In genomic region chr17:41505836-41506767, GRCh38 we compare ENCODE assay signal across 21 cellular contexts. TPM values are rescaled to one million over a fixed set of nuclear protein-coding genes. Genes with fewer than 3 reads are reported as not detected.
DNase-seq lines count a peak whose midpoint lies in the region; ATAC-seq, FAIRE-seq and TF ChIP-seq lines count a peak whose summit lies in the region.
"Had no signal": no experiment of that assay in that cellular context is flagged by ENCODE, and none has a peak within 500 bp of the region (broad histone marks: within the 10 kb centered on the region; RNA-seq: fewer than 3 reads in every experiment).

No MANE protein-coding gene starts in this region.

- DNase-seq in MV-4-11 (lab: John Stamatoyannopoulos, UW) (peak; percentile 86), SKM-1 (lab: John Stamatoyannopoulos, UW; ENCODE audit: unreplicated experiment) (peak; percentile 67), globus pallidus (ENCODE audit: low spot score) (peak; percentile 6), NCI-H82 treated with DMSO at 0.1 percent for 48 hours (lab: John Stamatoyannopoulos, UW; ENCODE audit: unreplicated experiment) (no peak), RCC 7860 (ENCODE audit: low spot score) (no peak), NCI-H2171 (lab: John Stamatoyannopoulos, UW) (no peak)
- no peak for DNase-seq in stimulated activated naive B cell treated with anti-CD40 and anti-IgM and Interleukin-4, amounts not matched to agents 10 μg/mL and 1 μg/mL and 100 μg/mL, for 72 hours
- DNase-seq: activated CD8-positive, alpha-beta T cell treated with anti-CD3 and anti-CD28 coated beads, Interleukin-2, amount 10 ng/mL, durations not matched to agents 7 days and 5 days; activated naive CD4-positive, alpha-beta T cell treated with anti-CD3 and anti-CD28 coated beads, Interleukin-2, amount 10 ng/mL, durations not matched to agents 7 days and 5 days; activated T-cell treated with anti-CD3 and anti-CD28 coated beads, Interleukin-2, amount 50 U/mL, for 4 hours; EL; kidney; NCI-H69; right cardiac atrium; T-cell had no signal

- H3K27ac Mint-ChIP-seq in stimulated activated naive B cell treated with anti-CD40 and anti-IgM and Interleukin-4, amounts not matched to agents 10 μg/mL and 1 μg/mL and 100 μg/mL, for 72 hours = no peak overlapping the region
- H3K27ac Mint-ChIP-seq: activated CD8-positive, alpha-beta T cell treated with anti-CD3 and anti-CD28 coated beads, Interleukin-2, amount 10 ng/mL, durations not matched to agents 7 days and 5 days; T-cell had no signal

- H3K36me3 Mint-ChIP-seq in stimulated activated naive B cell treated with anti-CD40 and anti-IgM and Interleukin-4, amounts not matched to agents 10 μg/mL and 1 μg/mL and 100 μg/mL, for 72 hours = no peaks in the 10 kb centered on the region
- H3K36me3 Mint-ChIP-seq: activated naive CD4-positive, alpha-beta T cell treated with anti-CD3 and anti-CD28 coated beads, Interleukin-2, amount 10 ng/mL, durations not matched to agents 7 days and 5 days; T-cell had no signal

- H3K4me3 Mint-ChIP-seq in stimulated activated naive B cell treated with anti-CD40 and anti-IgM and Interleukin-4, amounts not matched to agents 10 μg/mL and 1 μg/mL and 100 μg/mL, for 72 hours = no peak overlapping the region
- H3K4me3 Mint-ChIP-seq: activated CD8-positive, alpha-beta T cell treated with anti-CD3 and anti-CD28 coated beads, Interleukin-2, amount 10 ng/mL, durations not matched to agents 7 days and 5 days; activated naive CD4-positive, alpha-beta T cell treated with anti-CD3 and anti-CD28 coated beads, Interleukin-2, amount 10 ng/mL, durations not matched to agents 7 days and 5 days; activated T-cell treated with anti-CD3 and anti-CD28 coated beads, Interleukin-2, amount 50 U/mL, for 4 hours; T-cell had no signal

- 97% methylated on average over 5 to 6 of the region's 14 CpGs for WGBS in gastroesophageal sphincter (ENCODE audit: low coverage in 1 of 2), 2 donors

- H3K9me3 Mint-ChIP-seq in stimulated activated naive B cell treated with anti-CD40 and anti-IgM and Interleukin-4, amounts not matched to agents 10 μg/mL and 1 μg/mL and 100 μg/mL, for 72 hours = no peaks in the 10 kb centered on the region
- H3K9me3 Mint-ChIP-seq: activated naive CD4-positive, alpha-beta T cell treated with anti-CD3 and anti-CD28 coated beads, Interleukin-2, amount 10 ng/mL, durations not matched to agents 7 days and 5 days; activated T-cell treated with anti-CD3 and anti-CD28 coated beads, Interleukin-2, amount 50 U/mL, for 4 hours; T-cell had no signal

- FAIRE-seq in RCC 7860 (lab: Jason Lieb, UNC) = no peak
- FAIRE-seq: H1, kidney had no signal

- H3K4me1 ChIP-seq in gastroesophageal sphincter = peaks cover 0 to 8% (median 0%) of the 10 kb centered on the region in 3 donors
- H3K4me1 ChIP-seq: ascending aorta had no signal

- H3K27ac ChIP-seq in gastroesophageal sphincter = no peak overlapping the region
- H3K27ac ChIP-seq: ascending aorta, HL-60, KMS-11 had no signal

- TF ChIP-seq EP300 in gastroesophageal sphincter (IDR thresholded peaks at IDR 0.05) = no peak

- H3K36me3 ChIP-seq in gastroesophageal sphincter = no peaks in the 10 kb centered on the region
- H3K36me3 ChIP-seq: ascending aorta had no signal

- no peaks in the 10 kb centered on the region for H3K9me3 ChIP-seq in gastroesophageal sphincter
- H3K9me3 ChIP-seq: ascending aorta had no signal

- no peaks in the 10 kb centered on the region for H3K27me3 ChIP-seq in gastroesophageal sphincter
- H3K27me3 ChIP-seq: ascending aorta had no signal

- H3K27me3 Mint-ChIP-seq in stimulated activated naive B cell treated with anti-CD40 and anti-IgM and Interleukin-4, amounts not matched to agents 10 μg/mL and 1 μg/mL and 100 μg/mL, for 72 hours = peaks cover under 1 to 9% of the 10 kb centered on the region in 2 donors
- H3K27me3 Mint-ChIP-seq: T-cell had no signal

- peaks cover 6 to 7% of the 10 kb centered on the region in 2 donors for H3K4me1 Mint-ChIP-seq in stimulated activated naive B cell treated with anti-CD40 and anti-IgM and Interleukin-4, amounts not matched to agents 10 μg/mL and 1 μg/mL and 100 μg/mL, for 72 hours
- H3K4me1 Mint-ChIP-seq: activated naive CD4-positive, alpha-beta T cell treated with anti-CD3 and anti-CD28 coated beads, Interleukin-2, amount 10 ng/mL, durations not matched to agents 7 days and 5 days; T-cell had no signal

- no peak overlapping the region for H3K4me3 ChIP-seq in gastroesophageal sphincter
- H3K4me3 ChIP-seq: ascending aorta had no signal

- no peak for TF ChIP-seq CTCF in gastroesophageal sphincter (IDR thresholded peaks at IDR 0.05)

- peak; percentile 89 to 96 for ATAC-seq in stimulated activated naive B cell treated with anti-CD40 and anti-IgM and Interleukin-4, amounts not matched to agents 10 μg/mL and 1 μg/mL and 100 μg/mL, for 72 hours (replicated peaks)
- no peak for ATAC-seq in gastroesophageal sphincter
- ATAC-seq: activated CD8-positive, alpha-beta T cell treated with anti-CD3 and anti-CD28 coated beads, Interleukin-2, amount 10 ng/mL, durations not matched to agents 7 days and 5 days; activated T-cell treated with anti-CD3 and anti-CD28 coated beads, Interleukin-2, amount 50 U/mL, for 4 hours; right cardiac atrium; T-cell had no signal

- no peak for TF ChIP-seq POLR2A in gastroesophageal sphincter (IDR thresholded peaks at IDR 0.05)

RNA-seq across cellular contexts. Expression of gene KRT13, which starts 0.7 kb away (rescaled TPM):
- 1,000 to 10,000 TPM in 1 of 4 donors, 100 to 1,000 TPM in 1, 10 to 100 TPM in 2; 20.7 to 1,501 (median 80.1) TPM for total RNA-seq in gastroesophageal sphincter
- total RNA-seq: activated CD8-positive, alpha-beta T cell treated with anti-CD3 and anti-CD28 coated beads, Interleukin-2, amount 10 ng/mL, durations not matched to agents 7 days and 5 days; activated T-cell treated with anti-CD3 and anti-CD28 coated beads, Interleukin-2, amount 50 U/mL, for 4 hours; H1; kidney; right cardiac atrium; T-cell had no signal

RNA-seq across cellular contexts. Expression of gene KRT15, which starts 12.6 kb away (rescaled TPM):
- total RNA-seq in gastroesophageal sphincter = 100 to 1,000 TPM in 1 of 4 donors, 1 to 10 TPM in 3; 1.2 to 129 (median 4.2) TPM
- total RNA-seq: activated CD8-positive, alpha-beta T cell treated with anti-CD3 and anti-CD28 coated beads, Interleukin-2, amount 10 ng/mL, durations not matched to agents 7 days and 5 days; activated T-cell treated with anti-CD3 and anti-CD28 coated beads, Interleukin-2, amount 50 U/mL, for 4 hours had no signal

RNA-seq across cellular contexts. Expression of gene KRT36, which starts 16.4 kb away (rescaled TPM):
- total RNA-seq in gastroesophageal sphincter = not detected
- total RNA-seq: activated CD8-positive, alpha-beta T cell treated with anti-CD3 and anti-CD28 coated beads, Interleukin-2, amount 10 ng/mL, durations not matched to agents 7 days and 5 days; activated T-cell treated with anti-CD3 and anti-CD28 coated beads, Interleukin-2, amount 50 U/mL, for 4 hours; ascending aorta; H1; kidney; right cardiac atrium; RPMI7951; T-cell had no signal

RNA-seq across cellular contexts. Expression of gene KRT19, which starts 22.0 kb away (rescaled TPM):
- total RNA-seq in gastroesophageal sphincter = 100 to 1,000 TPM in 1 of 4 donors, 1 to 10 TPM in 3; 2.9 to 154 (median 6.5) TPM
- total RNA-seq: activated CD8-positive, alpha-beta T cell treated with anti-CD3 and anti-CD28 coated beads, Interleukin-2, amount 10 ng/mL, durations not matched to agents 7 days and 5 days had no signal

RNA-seq across cellular contexts. Expression of gene KRT35, which starts 25.2 kb away (rescaled TPM):
- not detected for total RNA-seq in gastroesophageal sphincter
- total RNA-seq: activated CD8-positive, alpha-beta T cell treated with anti-CD3 and anti-CD28 coated beads, Interleukin-2, amount 10 ng/mL, durations not matched to agents 7 days and 5 days; activated T-cell treated with anti-CD3 and anti-CD28 coated beads, Interleukin-2, amount 50 U/mL, for 4 hours; ascending aorta; H1; kidney; right cardiac atrium; RPMI7951; T-cell had no signal

Comparison
In these comparisons a context has a peak if more than half of its experiments do, and no peak if none do; other contexts are left out.
1. DNase-seq: peak in MV-4-11 (single experiment), SKM-1 (single experiment) and globus pallidus (single experiment); none in stimulated activated naive B cell treated with anti-CD40 and anti-IgM and Interleukin-4, amounts not matched to agents 10 μg/mL and 1 μg/mL and 100 μg/mL, for 72 hours (single experiment), NCI-H82 treated with DMSO at 0.1 percent for 48 hours (single experiment), RCC 7860 (single experiment) and NCI-H2171 (single experiment).